ENCODE assay signal across 8 cellular contexts in genomic region chr22:29245626-29246385, GRCh38. TPM values are rescaled to one million over a fixed set of nuclear protein-coding genes. Genes with fewer than 3 reads are reported as not detected.
DNase-seq lines count a peak whose midpoint lies in the region; ATAC-seq and TF ChIP-seq lines count a peak whose summit lies in the region.

No MANE protein-coding gene starts in this region.

- no peak overlapping the region for H3K4me3 ChIP-seq in GM06990 (replicated peaks; ENCODE audit: low read depth, low read length)
- no peak overlapping the region for H3K4me3 ChIP-seq in SJCRH30
- H3K4me3 ChIP-seq in uterus, result no peak overlapping the region

- no peak for ATAC-seq in GM18511 (IDR thresholded peaks at IDR 0.05; ENCODE audit: unreplicated experiment)

- TF ChIP-seq POLR2A in uterus (IDR thresholded peaks at IDR 0.05), result no peak

- H3K27ac ChIP-seq in SJCRH30 (no peak overlapping the region), uterus (no peak overlapping the region)

- H3K4me1 ChIP-seq in SJCRH30, result no peaks in the 10 kb centered on the region; the same call in 1 of the 2 replicates
- no peaks in the 10 kb centered on the region for H3K4me1 ChIP-seq in uterus

- no peaks in the 10 kb centered on the region for H3K27me3 ChIP-seq in GM06990 (replicated peaks; ENCODE audit: control insufficient read depth, insufficient read depth, low read length)
- no peaks in the 10 kb centered on the region for H3K27me3 ChIP-seq in SJCRH30
- no peaks in the 10 kb centered on the region for H3K27me3 ChIP-seq in uterus

- no peaks in the 10 kb centered on the region for H3K36me3 ChIP-seq in GM06990 (ENCODE audit: control insufficient read depth, insufficient read depth, low read length)
- no peaks in the 10 kb centered on the region for H3K36me3 ChIP-seq in SJCRH30
- no peaks in the 10 kb centered on the region for H3K36me3 ChIP-seq in uterus

- peaks cover 8% of the 10 kb centered on the region; the same call in 1 of the 2 replicates for H3K9me3 ChIP-seq in SJCRH30 (replicated peaks)
- peaks cover 0 to 4% of the 10 kb centered on the region in 2 donors for H3K9me3 ChIP-seq in uterus

- peak; percentile 97 for TF ChIP-seq CTCF in GM06990 (IDR thresholded peaks at IDR 0.05; ENCODE audit: insufficient read depth, low read length, poor library complexity, severe bottlenecking)
- peak; percentile 93 to 97 (median 96) for TF ChIP-seq CTCF in uterus (IDR thresholded peaks at IDR 0.05)

- intact Hi-C loops in posterior cingulate gyrus (cut with DNase I), result loop anchor here (1.0 to 10.0 kb wide), 2 partner anchors 391 to 646 kb away; no protein-coding TSS in a partner anchor
- intact Hi-C loops in uterus (cut with DNase I; ENCODE audit: low total_unique reads), result no loop called here

- DNase-seq in GM06990 (ENCODE audit: extremely low read depth, insufficient read length) (peak; percentile 46), HuH-7.5 (ENCODE audit: low spot score) (peak; percentile 86), SJCRH30 (peak; percentile 52 to 78), glomerular visceral epithelial cell (ENCODE audit: extremely low spot score) (peak; percentile 57), posterior cingulate gyrus (peak; percentile 48 to 96 (median 81)), uterus (peak; percentile 70 to 75)
- peak; percentile 50 for DNase-seq in activated gamma-delta T cell treated with anti-CD3 and anti-CD28 coated beads, Interleukin-2, amount 50 U/mL, for 16 hours (ENCODE audit: low read depth)

RNA-seq across cellular contexts. Expression of gene RHBDD3, which starts 22.0 kb away (rescaled TPM):
- total RNA-seq in SJCRH30 (2014; rRNA removed; shearing (Covaris generic)), result 20.3 and 21.8 TPM in 2 replicates
- total RNA-seq in uterus, result 10 to 100 TPM in 3 of 4 donors, 1 to 10 TPM in 1; 6.5 to 46.6 (median 26.1) TPM

RNA-seq across cellular contexts. Expression of gene EWSR1, which starts 22.3 kb away (rescaled TPM):
- total RNA-seq in SJCRH30 (2014; rRNA removed; shearing (Covaris generic)), result 275 and 298 TPM in 2 replicates
- 100 to 1,000 TPM; 120 to 221 (median 137) TPM for total RNA-seq in uterus

RNA-seq across cellular contexts. Expression of gene EMID1, which starts 40.1 kb away (rescaled TPM):
- total RNA-seq in SJCRH30 (2014; rRNA removed; shearing (Covaris generic)), result 2.2 and 2.3 TPM in 2 replicates
- 10 to 100 TPM in 2 of 4 donors, 1 to 10 TPM in 1, under 1 TPM in 1; under 0.01 to 30.0 (median 10.2) TPM for total RNA-seq in uterus
